9 cellular contexts compared by ENCODE assay signal in genomic region chr5:171635846-171636245, GRCh38.
"Had no signal": no experiment of that assay in that cellular context is flagged by ENCODE, and none has a peak within 500 bp of the region (broad histone marks: within the 10 kb centered on the region; RNA-seq: fewer than 3 reads in every experiment).

No MANE protein-coding gene starts in this region.

- H2AFZ ChIP-seq: GM23248 had no signal

- H3K9me3 Mint-ChIP-seq: H9, HFFc6 had no signal

- H3K27ac ChIP-seq: GM23248 had no signal

- H3K27ac Mint-ChIP-seq: H9, HFFc6 had no signal

- H3K9ac ChIP-seq: GM23248 had no signal

- H3K4me1 Mint-ChIP-seq: H9 had no signal

- DNase-seq: GM23248, H9, HCEC 1CT, HFFc6, IMR-90, KBM-7 had no signal

- H3K4me3 ChIP-seq: GM23248 had no signal

- H3K4me3 Mint-ChIP-seq: H9, HFFc6 had no signal

- FAIRE-seq: H1, H54, HTR-8/SVneo had no signal
